Comparison of ENCODE assay signal across 22 cellular contexts in genomic region chr2:40725040-40725439, GRCh38.
DNase-seq lines count a peak whose midpoint lies in the region; ATAC-seq and TF ChIP-seq lines count a peak whose summit lies in the region.
"Had no signal": no experiment of that assay in that cellular context is flagged by ENCODE, and none has a peak within 500 bp of the region (broad histone marks: within the 10 kb centered on the region; RNA-seq: fewer than 3 reads in every experiment).

No MANE protein-coding gene starts in this region.

- TF ChIP-seq POLR2A in heart left ventricle (IDR thresholded peaks at IDR 0.05): no peak
- no peak for TF ChIP-seq POLR2A in sigmoid colon (IDR thresholded peaks at IDR 0.05)

- intact Hi-C loops in heart left ventricle (cut with DNase I): no loop called here
- intact Hi-C loops in cardiac septum (cut with DNase I): no loop called here
- intact Hi-C loops in sigmoid colon (cut with DNase I): no loop called here
- intact Hi-C loops in tibial artery (cut with DNase I; ENCODE audit: low total_unique reads): no loop called here

- H3K4me3 ChIP-seq in heart left ventricle (no peak overlapping the region), sigmoid colon (no peak overlapping the region), tibial artery (no peak overlapping the region)
- H3K4me3 ChIP-seq: SJSA1 had no signal

- ATAC-seq in heart left ventricle: peak; percentile 80 to 89 (median 88)
- ATAC-seq: HCT116 had no signal

- TF ChIP-seq EP300 in sigmoid colon (IDR thresholded peaks at IDR 0.05): peak in 2 of 4 donors; percentile 30 to 76

- H3K4me1 ChIP-seq in heart left ventricle (peaks cover 0 to 6% (median 0%) of the 10 kb centered on the region in 12 donors), sigmoid colon (peaks cover 0 to 22% (median 7%) of the 10 kb centered on the region in 4 donors), tibial artery (peaks cover 0 to 7% (median 2%) of the 10 kb centered on the region in 4 donors)
- H3K4me1 ChIP-seq: BE2C, SJSA1 had no signal

- no peaks in the 10 kb centered on the region for H3K27me3 ChIP-seq in heart left ventricle
- H3K27me3 ChIP-seq in sigmoid colon: no peaks in the 10 kb centered on the region
- H3K27me3 ChIP-seq in tibial artery: no peaks in the 10 kb centered on the region
- H3K27me3 ChIP-seq: BE2C, SJSA1 had no signal

- WGBS in heart left ventricle, 4 donors: 39 to 53% (median 40%) methylated on average over 3 of the region's 3 CpGs
- 49 to 67% methylated on average over 3 of the region's 3 CpGs for WGBS in sigmoid colon, 2 donors

- H3K36me3 ChIP-seq in heart left ventricle (no peaks in the 10 kb centered on the region), sigmoid colon (no peaks in the 10 kb centered on the region), tibial artery (no peaks in the 10 kb centered on the region)
- H3K36me3 ChIP-seq: BE2C, SJSA1 had no signal

- TF ChIP-seq CTCF in heart left ventricle (IDR thresholded peaks at IDR 0.05) (no peak), sigmoid colon (IDR thresholded peaks at IDR 0.05) (no peak), tibial artery (IDR thresholded peaks at IDR 0.05) (no peak)

- H3K9me3 ChIP-seq in heart left ventricle (no peaks in the 10 kb centered on the region), sigmoid colon (no peaks in the 10 kb centered on the region), tibial artery (no peaks in the 10 kb centered on the region)
- H3K9me3 ChIP-seq: BE2C, SJSA1 had no signal

- DNase-seq in NCI-H1417 (lab: John Stamatoyannopoulos, UW) (peak in 2 of 3 experiments; percentile 6 to 35), NCI-H1417 treated with DMSO at 0.1 percent for 48 hours (lab: John Stamatoyannopoulos, UW) (no peak), heart left ventricle (peak in 1 of 5 donors; percentile 24), cardiac septum (ENCODE audit: low spot score) (no peak), inferior parietal cortex (ENCODE audit: extremely low spot score) (peak; percentile 13), sigmoid colon (peak; percentile 74), tibial artery (no peak), HPDE6-E6E7 (ENCODE audit: extremely low spot score) (no peak)
- DNase-seq: BE2C; Calu3; CD8-positive, alpha-beta memory T cell; DMS79 treated with DMSO at 0.1 percent for 48 hours; Karpas-422; MV-4-11; NCI-H1105; NCI-H2029; NCI-H2227 treated with DMSO at 0.1 percent for 48 hours; NCI-H510A treated with DMSO at 0.1 percent for 48 hours had no signal

- peak overlapping the region in 1 of 12 donors; percentile 19 for H3K27ac ChIP-seq in heart left ventricle
- peak overlapping the region in 3 of 4 donors; percentile 64 to 71 (median 70) for H3K27ac ChIP-seq in sigmoid colon
- no peak overlapping the region for H3K27ac ChIP-seq in tibial artery
- H3K27ac ChIP-seq: 22Rv1, HL-60, SJSA1 had no signal

Comparison
In these comparisons a context has a peak if more than half of its experiments do, and no peak if none do; other contexts are left out.
1. DNase-seq: peak in NCI-H1417 (2 of 3), inferior parietal cortex (single experiment) and sigmoid colon (single experiment); none in NCI-H1417 treated with DMSO at 0.1 percent for 48 hours (single experiment), cardiac septum (single experiment), tibial artery (0 of 2) and HPDE6-E6E7 (single experiment).
2. H3K27ac ChIP-seq: peak in sigmoid colon (3 of 4); none in tibial artery (0 of 2).